Comparison of ENCODE assay signal across 9 cellular contexts in genomic region chr10:102033787-102034186, GRCh38. TPM values are rescaled to one million over a fixed set of nuclear protein-coding genes. Genes with fewer than 3 reads are reported as not detected.
"Had no signal": no experiment of that assay in that cellular context is flagged by ENCODE, and none has a peak within 500 bp of the region (broad histone marks: within the 10 kb centered on the region; RNA-seq: fewer than 3 reads in every experiment).

No MANE protein-coding gene starts in this region.

- FAIRE-seq: HepG2, K562 had no signal

- H3K4me3 ChIP-seq: GM23248, HAP-1, K562 had no signal

- H3K9me3 ChIP-seq: HAP-1 had no signal

- H3K27ac ChIP-seq: GM23248, HL-60 had no signal

- H3K4me1 ChIP-seq: HAP-1 had no signal

- H3K9ac ChIP-seq: GM23248 had no signal

- DNase-seq: GM23248, GOT3, H7, HFFc6 had no signal

- ATAC-seq: HCT116, HepG2, K562 had no signal

- H2AFZ ChIP-seq: GM23248 had no signal

RNA-seq across cellular contexts. Expression of gene ARMH3, which starts 22.2 kb away (rescaled TPM):
- polyA plus RNA-seq: K562 had no signal
